In genomic region chr11:17528181-17528691, GRCh38 we compare ENCODE assay signal across 9 cellular contexts. TPM values are rescaled to one million over a fixed set of nuclear protein-coding genes. Genes with fewer than 3 reads are reported as not detected.
A peak's percentile ranks its signal among the peaks of the same experiment; 100 is the strongest.
DNase-seq lines count a peak whose midpoint lies in the region; ATAC-seq and TF ChIP-seq lines count a peak whose summit lies in the region.
"Had no signal": no experiment of that assay in that cellular context is flagged by ENCODE, and none has a peak within 500 bp of the region (broad histone marks: within the 10 kb centered on the region; RNA-seq: fewer than 3 reads in every experiment).

No MANE protein-coding gene starts in this region.

- peak; percentile 10 for DNase-seq in DMS79 treated with DMSO at 0.1 percent for 48 hours (lab: John Stamatoyannopoulos, UW)
- no peak for DNase-seq in DMS79 (lab: John Stamatoyannopoulos, UW)
- DNase-seq in NCI-H82 (lab: John Stamatoyannopoulos, UW) = peak; percentile 84
- DNase-seq in activated CD8-positive, alpha-beta memory T cell treated with anti-CD3 and anti-CD28 coated beads, Interleukin-2, amount 50 U/mL, for 48 hours = peak; percentile 76
- DNase-seq in fibroblast of mammary gland (ENCODE audit: low read depth) = peak; percentile 35
- DNase-seq in upper lobe of left lung = peak; percentile 37 to 40

- H3K9me3 ChIP-seq in neural cell (ENCODE audit: low read length) (no peaks in the 10 kb centered on the region), upper lobe of left lung (no peaks in the 10 kb centered on the region)
- H3K9me3 ChIP-seq: BLaER1 had no signal

- H3K36me3 ChIP-seq in neural cell (ENCODE audit: insufficient read depth, low read length) = no peaks in the 10 kb centered on the region
- no peaks in the 10 kb centered on the region for H3K36me3 ChIP-seq in upper lobe of left lung
- H3K36me3 ChIP-seq: BLaER1 had no signal

- no peaks in the 10 kb centered on the region for H3F3A ChIP-seq in neural cell (ENCODE audit: insufficient read depth, low read length, poor library complexity, severe bottlenecking)

- H3K9ac ChIP-seq in neural cell (ENCODE audit: low read length) = no peak overlapping the region
- H3K9ac ChIP-seq: BLaER1 had no signal

- no peak overlapping the region for H3K4me2 ChIP-seq in neural cell (ENCODE audit: low read length)
- H3K4me2 ChIP-seq: BLaER1 had no signal

- TF ChIP-seq EP300 in neural cell (conservative IDR thresholded peaks at IDR 0.05; ENCODE audit: poor library complexity, severe bottlenecking) = no peak
- no peak for TF ChIP-seq EP300 in upper lobe of left lung (IDR thresholded peaks at IDR 0.05)

- WGBS in upper lobe of left lung, 2 donors = 56 to 65% methylated on average over 6 to 9 of the region's 9 CpGs

- H3K27ac ChIP-seq in neural cell (ENCODE audit: low read length) (no peak overlapping the region), upper lobe of left lung (no peak overlapping the region)
- H3K27ac ChIP-seq: BLaER1 had no signal

- no peaks in the 10 kb centered on the region for H3K4me1 ChIP-seq in upper lobe of left lung
- H3K4me1 ChIP-seq: BLaER1 had no signal

- H3K4me3 ChIP-seq in fibroblast of mammary gland (ENCODE audit: control insufficient read depth, low read depth, low read length) (no peak overlapping the region), neural cell (ENCODE audit: low read length) (no peak overlapping the region), upper lobe of left lung (no peak overlapping the region)
- H3K4me3 ChIP-seq: BLaER1 had no signal

- TF ChIP-seq RAD21 in neural cell (conservative IDR thresholded peaks at IDR 0.05) = peak; percentile 66

- peak; percentile 72 for ATAC-seq in HG03066 (IDR thresholded peaks at IDR 0.05; ENCODE audit: low read depth, unreplicated experiment)
- ATAC-seq in upper lobe of left lung (ENCODE audit: low FRiP score in 2 of 2) = peak in 1 of 2 donors; percentile 67

- TF ChIP-seq CTCF in fibroblast of mammary gland (conservative IDR thresholded peaks at IDR 0.05; ENCODE audit: control insufficient read depth, insufficient read depth, low read depth, low read length) (peak; percentile 75), neural cell (IDR thresholded peaks at IDR 0.05; ENCODE audit: poor library complexity, severe bottlenecking) (peak; percentile 65), upper lobe of left lung (IDR thresholded peaks at IDR 0.05) (peak in 5 of 6 experiments; percentile 40 to 57 (median 51))

- no peaks in the 10 kb centered on the region for H3K79me2 ChIP-seq in neural cell (replicated peaks; ENCODE audit: insufficient read depth, low read length)

- H2AFZ ChIP-seq in neural cell (ENCODE audit: low read depth, low read length) = no peak overlapping the region

- H4K20me1 ChIP-seq in neural cell (ENCODE audit: insufficient read depth) = no peaks in the 10 kb centered on the region
- H4K20me1 ChIP-seq: BLaER1 had no signal

- H3K9me2 ChIP-seq in neural cell (ENCODE audit: insufficient read depth, low read length) = no peaks in the 10 kb centered on the region

- H3K27me3 ChIP-seq in neural cell (ENCODE audit: insufficient read depth, low read depth, low read length) (no peaks in the 10 kb centered on the region), upper lobe of left lung (no peaks in the 10 kb centered on the region)
- H3K27me3 ChIP-seq: BLaER1 had no signal

- no peak for TF ChIP-seq POLR2A in upper lobe of left lung (IDR thresholded peaks at IDR 0.05)

TF ChIP-seq in neural cell, 6 proteins besides CTCF, POLR2A, EP300 and RAD21:
- TF ChIP-seq EZH2 (IDR thresholded peaks at IDR 0.05; ENCODE audit: borderline replicate concordance, insufficient read depth, low read length, poor library complexity, severe bottlenecking) (no peak), MXI1 (conservative IDR thresholded peaks at IDR 0.05; ENCODE audit: poor library complexity, severe bottlenecking) (no peak), TAF1 (IDR thresholded peaks at IDR 0.05; ENCODE audit: low read depth) (no peak), SMC3 (conservative IDR thresholded peaks at IDR 0.05; ENCODE audit: poor library complexity) (peak; percentile 60), POLR2AphosphoS5 (IDR thresholded peaks at IDR 0.05) (no peak)
TF ChIP-seq in neural cell: peak in this region for 1.

RNA-seq across cellular contexts. Expression of gene USH1C, which starts 16.0 kb away (rescaled TPM):
- polyA plus RNA-seq in neural cell = 0.67 TPM in 1 of 2 replicates, not detected in the other
- polyA minus RNA-seq in neural cell = not detected in 2 replicates
- 1 to 10 TPM in 2 of 6 donors, under 1 TPM in 1, not detected in 3; 0.20 to 2.5 (median 1.2) TPM for total RNA-seq in upper lobe of left lung

RNA-seq across cellular contexts. Expression of gene OTOG, which starts 18.8 kb away (rescaled TPM):
- polyA plus RNA-seq in neural cell = 0.08 TPM in 1 of 2 replicates, not detected in the other
- polyA minus RNA-seq in neural cell = not detected in 2 replicates
- not detected for total RNA-seq in upper lobe of left lung

RNA-seq across cellular contexts. Expression of gene ABCC8, which starts 51.6 kb away (rescaled TPM):
- 13.2 and 14.0 TPM in 2 replicates for polyA plus RNA-seq in neural cell
- 4.6 and 6.6 TPM in 2 replicates for polyA minus RNA-seq in neural cell
- total RNA-seq in upper lobe of left lung = 10 to 100 TPM in 3 of 6 donors, 1 to 10 TPM in 3; 1.7 to 62.7 (median 12.5) TPM
